In the genomic region with DNA sequence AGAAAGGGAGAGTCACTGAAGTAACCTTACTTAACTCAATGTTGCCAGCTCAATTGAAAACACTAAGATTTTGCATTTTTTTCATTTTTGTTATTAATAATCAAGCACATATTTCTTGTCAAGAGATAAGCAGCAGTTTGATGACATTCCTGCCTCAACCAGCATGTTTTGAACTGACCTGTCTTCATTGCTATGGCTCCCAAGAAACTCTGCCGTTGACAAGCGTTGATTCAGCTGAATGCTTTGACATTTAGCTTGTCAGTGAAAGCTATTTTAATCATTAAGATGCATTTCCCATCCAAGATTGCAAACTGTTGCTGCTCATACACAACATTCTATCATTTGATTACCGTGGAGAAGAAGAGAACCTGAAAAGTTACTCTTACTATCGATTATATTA, we compare ENCODE assay signal across 43 cellular contexts. TPM values are rescaled to one million over a fixed set of nuclear protein-coding genes. Genes with fewer than 3 reads are reported as not detected.
"Had no signal": no experiment of that assay in that cellular context is flagged by ENCODE, and none has a peak within 500 bp of the region (broad histone marks: within the 10 kb centered on the region; RNA-seq: fewer than 3 reads in every experiment).

No MANE protein-coding gene starts in this region.

- H3K36me3 Mint-ChIP-seq: activated naive CD4-positive, alpha-beta T cell treated with anti-CD3 and anti-CD28 coated beads, Interleukin-2, amount 10 ng/mL, durations not matched to agents 7 days and 5 days; activated naive CD4-positive, alpha-beta T cell treated with anti-CD3 and anti-CD28 coated beads, Interleukin-2, amount 50 U/mL, for 24 hours; activated naive CD4-positive, alpha-beta T cell treated with anti-CD3 and anti-CD28 coated beads, Interleukin-2, amount 50 U/mL, for 72 hours; activated naive CD8-positive, alpha-beta T cell; activated naive CD8-positive, alpha-beta T cell treated with anti-CD3 and anti-CD28 coated beads for 36 hours; activated naive CD8-positive, alpha-beta T cell treated with anti-CD3 and anti-CD28 coated beads, Interleukin-2, amount 10 ng/mL, durations not matched to agents 7 days and 5 days; brain had no signal

- H3K9me3 Mint-ChIP-seq: activated naive CD4-positive, alpha-beta T cell treated with anti-CD3 and anti-CD28 coated beads for 36 hours; activated naive CD4-positive, alpha-beta T cell treated with anti-CD3 and anti-CD28 coated beads, Interleukin-2, amount 50 U/mL, for 24 hours; activated naive CD4-positive, alpha-beta T cell treated with anti-CD3 and anti-CD28 coated beads, Interleukin-2, amount 50 U/mL, for 72 hours; activated naive CD8-positive, alpha-beta T cell treated with anti-CD3 and anti-CD28 coated beads for 36 hours; activated naive CD8-positive, alpha-beta T cell treated with anti-CD3 and anti-CD28 coated beads, Interleukin-2, amount 10 ng/mL, durations not matched to agents 7 days and 5 days; activated naive CD8-positive, alpha-beta T cell treated with anti-CD3 and anti-CD28 coated beads, Interleukin-2, amount 50 U/mL, for 24 hours; activated T-cell treated with anti-CD3 and anti-CD28 coated beads, Interleukin-2, amount 50 U/mL, for 24 hours; activated T-cell treated with anti-CD3 and anti-CD28 coated beads, Interleukin-2, amount 50 U/mL, for 4 hours; activated T-cell treated with anti-CD3 and anti-CD28 coated beads, Interleukin-2, amount 50 U/mL, for 72 hours; activated T-helper 1 cell treated with anti-CD3 and anti-CD28 coated beads, Interleukin-12 subunit alpha, Interleukin-12 subunit beta, Interleukin-2, Interleukin-4 antibody, amounts not matched to agents 30 ng/mL and 10 ng/mL and 1 ng/mL, durations not matched to agents 14 hours and 24 hours and 36 hours; activated T-helper 17 cell treated with anti-CD3 and anti-CD28 coated beads, Interleukin-2, amount 50 U/mL, for 72 hours; activated T-helper 2 cell treated with anti-CD3 and anti-CD28 coated beads, Interferon-gamma antibody, Interleukin-2, Interleukin-4, amounts not matched to agents 10 μg/mL and 5 μg/mL and 100 μg/mL, durations not matched to agents 14 hours and 24 hours and 36 hours; central memory CD8-positive, alpha-beta T cell had no signal

- H3K27me3 Mint-ChIP-seq: activated naive CD4-positive, alpha-beta T cell treated with anti-CD3 and anti-CD28 coated beads, Interleukin-2, amount 10 ng/mL, durations not matched to agents 7 days and 5 days; activated naive CD4-positive, alpha-beta T cell treated with anti-CD3 and anti-CD28 coated beads, Interleukin-2, amount 50 U/mL, for 24 hours; activated naive CD8-positive, alpha-beta T cell; activated naive CD8-positive, alpha-beta T cell treated with anti-CD3 and anti-CD28 coated beads for 36 hours; activated naive CD8-positive, alpha-beta T cell treated with anti-CD3 and anti-CD28 coated beads, Interleukin-2, amount 10 ng/mL, durations not matched to agents 7 days and 5 days; activated naive CD8-positive, alpha-beta T cell treated with anti-CD3 and anti-CD28 coated beads, Interleukin-2, amount 50 U/mL, for 24 hours; activated T-cell treated with anti-CD3 and anti-CD28 coated beads, Interleukin-2, amount 50 U/mL, for 24 hours; brain; central memory CD8-positive, alpha-beta T cell had no signal

- H3K27ac ChIP-seq: adrenal gland, ascending aorta, body of pancreas, brain microvascular endothelial cell, breast epithelium, cardiac muscle cell had no signal

- H3K4me3 Mint-ChIP-seq: activated naive CD4-positive, alpha-beta T cell treated with anti-CD3 and anti-CD28 coated beads for 36 hours; activated naive CD4-positive, alpha-beta T cell treated with anti-CD3 and anti-CD28 coated beads, Interleukin-2, amount 10 ng/mL, durations not matched to agents 7 days and 5 days; activated naive CD4-positive, alpha-beta T cell treated with anti-CD3 and anti-CD28 coated beads, Interleukin-2, amount 50 U/mL, for 24 hours; activated naive CD8-positive, alpha-beta T cell; activated naive CD8-positive, alpha-beta T cell treated with anti-CD3 and anti-CD28 coated beads for 36 hours; activated naive CD8-positive, alpha-beta T cell treated with anti-CD3 and anti-CD28 coated beads, Interleukin-2, amount 10 ng/mL, durations not matched to agents 7 days and 5 days; activated naive CD8-positive, alpha-beta T cell treated with anti-CD3 and anti-CD28 coated beads, Interleukin-2, amount 50 U/mL, for 24 hours; activated T-cell treated with anti-CD3 and anti-CD28 coated beads, Interleukin-2, amount 50 U/mL, for 24 hours; activated T-cell treated with anti-CD3 and anti-CD28 coated beads, Interleukin-2, amount 50 U/mL, for 4 hours; activated T-cell treated with anti-CD3 and anti-CD28 coated beads, Interleukin-2, amount 50 U/mL, for 72 hours; activated T-helper 1 cell treated with anti-CD3 and anti-CD28 coated beads, Interleukin-12 subunit alpha, Interleukin-12 subunit beta, Interleukin-2, Interleukin-4 antibody, amounts not matched to agents 30 ng/mL and 10 ng/mL and 1 ng/mL, durations not matched to agents 14 hours and 24 hours and 36 hours; activated T-helper 17 cell treated with anti-CD3 and anti-CD28 coated beads, Interleukin-2, amount 50 U/mL, for 72 hours; brain; central memory CD8-positive, alpha-beta T cell had no signal

- H3K4me1 Mint-ChIP-seq: activated naive CD4-positive, alpha-beta T cell treated with anti-CD3 and anti-CD28 coated beads, Interleukin-2, amount 10 ng/mL, durations not matched to agents 7 days and 5 days; activated naive CD4-positive, alpha-beta T cell treated with anti-CD3 and anti-CD28 coated beads, Interleukin-2, amount 50 U/mL, for 24 hours; activated naive CD8-positive, alpha-beta T cell treated with anti-CD3 and anti-CD28 coated beads for 36 hours; activated naive CD8-positive, alpha-beta T cell treated with anti-CD3 and anti-CD28 coated beads, Interleukin-2, amount 10 ng/mL, durations not matched to agents 7 days and 5 days; activated naive CD8-positive, alpha-beta T cell treated with anti-CD3 and anti-CD28 coated beads, Interleukin-2, amount 50 U/mL, for 24 hours; activated T-helper 17 cell treated with anti-CD3 and anti-CD28 coated beads, Interleukin-2, amount 50 U/mL, for 72 hours; central memory CD8-positive, alpha-beta T cell had no signal

- H3K27ac Mint-ChIP-seq: activated naive CD4-positive, alpha-beta T cell treated with anti-CD3 and anti-CD28 coated beads for 36 hours; activated naive CD4-positive, alpha-beta T cell treated with anti-CD3 and anti-CD28 coated beads, Interleukin-2, amount 10 ng/mL, durations not matched to agents 7 days and 5 days; activated naive CD4-positive, alpha-beta T cell treated with anti-CD3 and anti-CD28 coated beads, Interleukin-2, amount 50 U/mL, for 24 hours; activated naive CD4-positive, alpha-beta T cell treated with anti-CD3 and anti-CD28 coated beads, Interleukin-2, amount 50 U/mL, for 72 hours; activated naive CD8-positive, alpha-beta T cell; activated naive CD8-positive, alpha-beta T cell treated with anti-CD3 and anti-CD28 coated beads for 36 hours; activated naive CD8-positive, alpha-beta T cell treated with anti-CD3 and anti-CD28 coated beads, Interleukin-2, amount 10 ng/mL, durations not matched to agents 7 days and 5 days; activated naive CD8-positive, alpha-beta T cell treated with anti-CD3 and anti-CD28 coated beads, Interleukin-2, amount 50 U/mL, for 24 hours; activated T-cell treated with anti-CD3 and anti-CD28 coated beads, Interleukin-2, amount 50 U/mL, for 24 hours; activated T-cell treated with anti-CD3 and anti-CD28 coated beads, Interleukin-2, amount 50 U/mL, for 72 hours; activated T-helper 1 cell treated with anti-CD3 and anti-CD28 coated beads, Interleukin-12 subunit alpha, Interleukin-12 subunit beta, Interleukin-2, Interleukin-4 antibody, amounts not matched to agents 30 ng/mL and 10 ng/mL and 1 ng/mL, durations not matched to agents 14 hours and 24 hours and 36 hours; activated T-helper 17 cell treated with anti-CD3 and anti-CD28 coated beads, Interleukin-2, amount 50 U/mL, for 72 hours; activated T-helper 2 cell treated with anti-CD3 and anti-CD28 coated beads, Interferon-gamma antibody, Interleukin-2, Interleukin-4, amounts not matched to agents 10 μg/mL and 5 μg/mL and 100 μg/mL, durations not matched to agents 14 hours and 24 hours and 36 hours had no signal

- H3K4me1 ChIP-seq: adrenal gland, ascending aorta, body of pancreas, breast epithelium had no signal

- ATAC-seq: activated naive CD4-positive, alpha-beta T cell treated with anti-CD3 and anti-CD28 coated beads, Interleukin-2, amount 50 U/mL, for 72 hours; activated naive CD8-positive, alpha-beta T cell treated with anti-CD3 and anti-CD28 coated beads, Interleukin-2, amount 50 U/mL, for 24 hours; activated T-cell treated with anti-CD3 and anti-CD28 coated beads, Interleukin-2, amount 50 U/mL, for 4 hours; activated T-cell treated with anti-CD3 and anti-CD28 coated beads, Interleukin-2, amount 50 U/mL, for 72 hours; activated T-helper 17 cell treated with anti-CD3 and anti-CD28 coated beads, Interleukin-2, amount 50 U/mL, for 72 hours; body of pancreas had no signal

- FAIRE-seq: astrocyte, bronchial epithelial cell had no signal

- DNase-seq: activated effector memory CD4-positive, alpha-beta T cell treated with anti-CD3 and anti-CD28 coated beads, Interleukin-2, amount 50 U/mL, for 16 hours; activated effector memory CD4-positive, alpha-beta T cell treated with Interleukin-2 at 50 U/mL for 16 hours; activated gamma-delta T cell; activated gamma-delta T cell treated with Interleukin-2 at 50 U/mL for 16 hours; activated naive CD4-positive, alpha-beta T cell; activated naive CD4-positive, alpha-beta T cell treated with anti-CD3 and anti-CD28 coated beads for 36 hours; activated naive CD4-positive, alpha-beta T cell treated with anti-CD3 and anti-CD28 coated beads, Interleukin-2, amount 10 ng/mL, durations not matched to agents 7 days and 5 days; activated naive CD4-positive, alpha-beta T cell treated with anti-CD3 and anti-CD28 coated beads, Interleukin-2, amount 50 U/mL, for 16 hours; activated naive CD4-positive, alpha-beta T cell treated with Interleukin-2 at 50 U/mL for 16 hours; activated naive CD8-positive, alpha-beta T cell treated with anti-CD3 and anti-CD28 coated beads for 36 hours; activated naive CD8-positive, alpha-beta T cell treated with anti-CD3 and anti-CD28 coated beads, Interleukin-2, amount 10 ng/mL, durations not matched to agents 7 days and 5 days; activated naive CD8-positive, alpha-beta T cell treated with anti-CD3 and anti-CD28 coated beads, Interleukin-2, amount 50 U/mL, for 24 hours; activated T-cell treated with anti-CD3 and anti-CD28 coated beads, Interleukin-2, amount 50 U/mL, for 1 hour; activated T-cell treated with anti-CD3 and anti-CD28 coated beads, Interleukin-2, amount 50 U/mL, for 24 hours; activated T-cell treated with anti-CD3 and anti-CD28 coated beads, Interleukin-2, amount 50 U/mL, for 4 hours; activated T-cell treated with anti-CD3 and anti-CD28 coated beads, Interleukin-2, amount 50 U/mL, for 48 hours; activated T-cell treated with anti-CD3 and anti-CD28 coated beads, Interleukin-2, amount 50 U/mL, for 72 hours; adrenal gland; amniotic stem cell; amygdala; anterior cingulate cortex; aorta; body of pancreas; brain microvascular endothelial cell; caudate nucleus; cerebellar nuclear complex had no signal

- H3K36me3 ChIP-seq: adrenal gland, ascending aorta, brain microvascular endothelial cell, breast epithelium, cardiac muscle cell had no signal

- H3K9me3 ChIP-seq: adrenal gland, ascending aorta, body of pancreas, breast epithelium had no signal

- H3K27me3 ChIP-seq: adrenal gland, ascending aorta, body of pancreas, brain microvascular endothelial cell, breast epithelium, cardiac muscle cell had no signal

- H3K4me3 ChIP-seq: adrenal gland, ascending aorta, body of pancreas, breast epithelium, cardiac muscle cell had no signal

RNA-seq across cellular contexts. Expression of a gene that starts 5.9 kb away (rescaled TPM):
- total RNA-seq: activated naive CD4-positive, alpha-beta T cell treated with anti-CD3 and anti-CD28 coated beads for 36 hours; activated naive CD4-positive, alpha-beta T cell treated with anti-CD3 and anti-CD28 coated beads, Interleukin-2, amount 50 U/mL, for 72 hours; activated naive CD8-positive, alpha-beta T cell treated with anti-CD3 and anti-CD28 coated beads for 36 hours; activated naive CD8-positive, alpha-beta T cell treated with anti-CD3 and anti-CD28 coated beads, Interleukin-2, amount 10 ng/mL, durations not matched to agents 7 days and 5 days; activated T-cell treated with anti-CD3 and anti-CD28 coated beads, Interleukin-2, amount 50 U/mL, for 4 hours; activated T-cell treated with anti-CD3 and anti-CD28 coated beads, Interleukin-2, amount 50 U/mL, for 72 hours; activated T-helper 1 cell treated with anti-CD3 and anti-CD28 coated beads, Interleukin-12 subunit alpha, Interleukin-12 subunit beta, Interleukin-2, Interleukin-4 antibody, amounts not matched to agents 30 ng/mL and 10 ng/mL and 1 ng/mL, durations not matched to agents 14 hours and 24 hours and 36 hours; activated T-helper 17 cell treated with anti-CD3 and anti-CD28 coated beads, Interleukin-2, amount 50 U/mL, for 72 hours; activated T-helper 2 cell treated with anti-CD3 and anti-CD28 coated beads, Interferon-gamma antibody, Interleukin-2, Interleukin-4, amounts not matched to agents 10 μg/mL and 5 μg/mL and 100 μg/mL, durations not matched to agents 14 hours and 24 hours and 36 hours; adrenal gland; aorta; ascending aorta; astrocyte; body of pancreas; breast epithelium; bronchial epithelial cell; cardiac muscle cell; cardiac septum; cerebellum; chondrocyte had no signal
- polyA plus RNA-seq: adipose tissue, adrenal gland, aorta, cardiac muscle cell had no signal
